ENCODE assay signal across 14 cellular contexts in genomic region chr10:11401314-11402222, GRCh38.
DNase-seq lines count a peak whose midpoint lies in the region; ATAC-seq and TF ChIP-seq lines count a peak whose summit lies in the region.
"Had no signal": no experiment of that assay in that cellular context is flagged by ENCODE, and none has a peak within 500 bp of the region (broad histone marks: within the 10 kb centered on the region; RNA-seq: fewer than 3 reads in every experiment).

No MANE protein-coding gene starts in this region.

- intact Hi-C loops in activated T-helper 1 cell treated with anti-CD3 and anti-CD28 coated beads, Interleukin-12 subunit alpha, Interleukin-12 subunit beta, Interleukin-2, Interleukin-4 antibody, amounts not matched to agents 30 ng/mL and 10 ng/mL and 1 ng/mL, durations not matched to agents 14 hours and 24 hours and 36 hours (cut with micrococcal nuclease), result no loop called here
- intact Hi-C loops in OCI-LY7 (cut with micrococcal nuclease; ENCODE audit: unreplicated experiment), result no loop called here

- H4K20me1 ChIP-seq in OCI-LY7 (ENCODE audit: insufficient read depth, low read length), result no peaks in the 10 kb centered on the region

- H3K79me2 ChIP-seq in OCI-LY7 (ENCODE audit: insufficient read depth, low read depth, low read length), result no peaks in the 10 kb centered on the region

- H3K9me3 ChIP-seq in OCI-LY7 (ENCODE audit: low read length), result peaks cover 5% of the 10 kb centered on the region; the same call in 1 of the 2 replicates
- H3K9me3 ChIP-seq: psoas muscle, SJCRH30, transverse colon had no signal

- H3K27me3 Mint-ChIP-seq in activated T-helper 1 cell treated with anti-CD3 and anti-CD28 coated beads, Interleukin-12 subunit alpha, Interleukin-12 subunit beta, Interleukin-2, Interleukin-4 antibody, amounts not matched to agents 30 ng/mL and 10 ng/mL and 1 ng/mL, durations not matched to agents 14 hours and 24 hours and 36 hours (ENCODE audit: insufficient read depth), result peaks cover 3% of the 10 kb centered on the region

- H3K4me3 ChIP-seq in OCI-LY7 (ENCODE audit: low read depth, low read length, poor library complexity, severe bottlenecking), result no peak overlapping the region
- H3K4me3 ChIP-seq: psoas muscle, SJCRH30, transverse colon had no signal

- H3K9me3 Mint-ChIP-seq in activated T-helper 1 cell treated with anti-CD3 and anti-CD28 coated beads, Interleukin-12 subunit alpha, Interleukin-12 subunit beta, Interleukin-2, Interleukin-4 antibody, amounts not matched to agents 30 ng/mL and 10 ng/mL and 1 ng/mL, durations not matched to agents 14 hours and 24 hours and 36 hours, result peaks cover 18% of the 10 kb centered on the region
- H3K9me3 Mint-ChIP-seq: activated T-cell treated with anti-CD3 and anti-CD28 coated beads, Interleukin-2, amount 50 U/mL, for 4 hours had no signal

- CTCF ChIA-PET in OCI-LY7 (lab: Charles Lee; ENCODE audit: unreplicated experiment), result no interaction called here

- H3K4me1 ChIP-seq in OCI-LY7 (ENCODE audit: insufficient read depth, low read length, poor library complexity, severe bottlenecking), result peaks cover 7% of the 10 kb centered on the region
- H3K4me1 ChIP-seq: foreskin keratinocyte, psoas muscle, transverse colon had no signal

- H3K4me2 ChIP-seq in OCI-LY7 (ENCODE audit: low read length), result no peak overlapping the region

- H3K4me1 Mint-ChIP-seq in activated T-helper 1 cell treated with anti-CD3 and anti-CD28 coated beads, Interleukin-12 subunit alpha, Interleukin-12 subunit beta, Interleukin-2, Interleukin-4 antibody, amounts not matched to agents 30 ng/mL and 10 ng/mL and 1 ng/mL, durations not matched to agents 14 hours and 24 hours and 36 hours (ENCODE audit: low read depth), result peaks cover 49% of the 10 kb centered on the region

- no TSS peak for BruUV-seq in OCI-LY7 (replicated peaks; lab: Mats Ljungman, UMichigan)

- no peak overlapping the region for H3K4me3 Mint-ChIP-seq in activated T-helper 1 cell treated with anti-CD3 and anti-CD28 coated beads, Interleukin-12 subunit alpha, Interleukin-12 subunit beta, Interleukin-2, Interleukin-4 antibody, amounts not matched to agents 30 ng/mL and 10 ng/mL and 1 ng/mL, durations not matched to agents 14 hours and 24 hours and 36 hours
- H3K4me3 Mint-ChIP-seq: activated T-cell treated with anti-CD3 and anti-CD28 coated beads, Interleukin-2, amount 50 U/mL, for 4 hours had no signal

- H3K27ac ChIP-seq in OCI-LY7 (ENCODE audit: low read depth, low read length, poor library complexity, severe bottlenecking), result no peak overlapping the region
- H3K27ac ChIP-seq: foreskin keratinocyte, psoas muscle, SJCRH30, transverse colon had no signal

- no peak overlapping the region for H2AFZ ChIP-seq in OCI-LY7 (ENCODE audit: low read length)

- no peak for ATAC-seq in HG03039 (IDR thresholded peaks at IDR 0.05; ENCODE audit: unreplicated experiment)
- ATAC-seq: foreskin keratinocyte, psoas muscle had no signal

- DNase-seq in stimulated activated CD4-positive, alpha-beta T cell treated with anti-CD3 and anti-CD28 coated beads, Interleukin-15, amount 100 ng/mL, for 24 hours, result peak; percentile 18
- no peak for DNase-seq in stimulated activated CD4-positive, alpha-beta T cell treated with anti-CD3 and anti-CD28 coated beads, Interleukin-4, amount 100 ng/mL, for 24 hours
- no peak for DNase-seq in activated T-helper 1 cell treated with anti-CD3 and anti-CD28 coated beads, Interleukin-12 subunit alpha, Interleukin-12 subunit beta, Interleukin-2, Interleukin-4 antibody, amounts not matched to agents 30 ng/mL and 10 ng/mL and 1 ng/mL, durations not matched to agents 14 hours and 24 hours and 36 hours (ENCODE audit: low spot score)
- DNase-seq in myocyte (ENCODE audit: low read depth) (peak; percentile 30), NCI-H1694 (lab: John Stamatoyannopoulos, UW) (no peak), OCI-LY7 (ENCODE audit: low spot score) (no peak), NK-92 (lab: John Stamatoyannopoulos, UW; ENCODE audit: unreplicated experiment) (no peak)
- DNase-seq: activated T-cell treated with anti-CD3 and anti-CD28 coated beads, Interleukin-2, amount 50 U/mL, for 4 hours; foreskin keratinocyte; MV-4-11; psoas muscle; SJCRH30; transverse colon had no signal

- TF ChIP-seq CTCF in OCI-LY7 (conservative IDR thresholded peaks at IDR 0.05; ENCODE audit: low read length), result no peak

- no peaks in the 10 kb centered on the region for H3K9me2 ChIP-seq in OCI-LY7 (ENCODE audit: insufficient read depth, low read length)

- POLR2A ChIA-PET in OCI-LY7 (lab: Charles Lee), result interaction anchor here (0.9 kb wide), 1 partner anchor 78 kb away, joined by 4 read pairs; no protein-coding TSS in a partner anchor

- peak overlapping the region; percentile 21 for H3K27ac Mint-ChIP-seq in activated T-helper 1 cell treated with anti-CD3 and anti-CD28 coated beads, Interleukin-12 subunit alpha, Interleukin-12 subunit beta, Interleukin-2, Interleukin-4 antibody, amounts not matched to agents 30 ng/mL and 10 ng/mL and 1 ng/mL, durations not matched to agents 14 hours and 24 hours and 36 hours

- H3K36me3 ChIP-seq in OCI-LY7 (ENCODE audit: insufficient read depth, low read length), result no peaks in the 10 kb centered on the region
- H3K36me3 ChIP-seq: SJCRH30, transverse colon had no signal

- peaks cover 2% of the 10 kb centered on the region for H3K36me3 Mint-ChIP-seq in activated T-helper 1 cell treated with anti-CD3 and anti-CD28 coated beads, Interleukin-12 subunit alpha, Interleukin-12 subunit beta, Interleukin-2, Interleukin-4 antibody, amounts not matched to agents 30 ng/mL and 10 ng/mL and 1 ng/mL, durations not matched to agents 14 hours and 24 hours and 36 hours (ENCODE audit: low read depth)

Comparison
In these comparisons a context has a peak if more than half of its experiments do, and no peak if none do; other contexts are left out.
1. DNase-seq: peak in stimulated activated CD4-positive, alpha-beta T cell treated with anti-CD3 and anti-CD28 coated beads, Interleukin-15, amount 100 ng/mL, for 24 hours (single experiment) and myocyte (single experiment); none in stimulated activated CD4-positive, alpha-beta T cell treated with anti-CD3 and anti-CD28 coated beads, Interleukin-4, amount 100 ng/mL, for 24 hours (single experiment), activated T-helper 1 cell treated with anti-CD3 and anti-CD28 coated beads, Interleukin-12 subunit alpha, Interleukin-12 subunit beta, Interleukin-2, Interleukin-4 antibody, amounts not matched to agents 30 ng/mL and 10 ng/mL and 1 ng/mL, durations not matched to agents 14 hours and 24 hours and 36 hours (single experiment), NCI-H1694 (single experiment), OCI-LY7 (single experiment) and NK-92 (single experiment).